In the genomic region with DNA sequence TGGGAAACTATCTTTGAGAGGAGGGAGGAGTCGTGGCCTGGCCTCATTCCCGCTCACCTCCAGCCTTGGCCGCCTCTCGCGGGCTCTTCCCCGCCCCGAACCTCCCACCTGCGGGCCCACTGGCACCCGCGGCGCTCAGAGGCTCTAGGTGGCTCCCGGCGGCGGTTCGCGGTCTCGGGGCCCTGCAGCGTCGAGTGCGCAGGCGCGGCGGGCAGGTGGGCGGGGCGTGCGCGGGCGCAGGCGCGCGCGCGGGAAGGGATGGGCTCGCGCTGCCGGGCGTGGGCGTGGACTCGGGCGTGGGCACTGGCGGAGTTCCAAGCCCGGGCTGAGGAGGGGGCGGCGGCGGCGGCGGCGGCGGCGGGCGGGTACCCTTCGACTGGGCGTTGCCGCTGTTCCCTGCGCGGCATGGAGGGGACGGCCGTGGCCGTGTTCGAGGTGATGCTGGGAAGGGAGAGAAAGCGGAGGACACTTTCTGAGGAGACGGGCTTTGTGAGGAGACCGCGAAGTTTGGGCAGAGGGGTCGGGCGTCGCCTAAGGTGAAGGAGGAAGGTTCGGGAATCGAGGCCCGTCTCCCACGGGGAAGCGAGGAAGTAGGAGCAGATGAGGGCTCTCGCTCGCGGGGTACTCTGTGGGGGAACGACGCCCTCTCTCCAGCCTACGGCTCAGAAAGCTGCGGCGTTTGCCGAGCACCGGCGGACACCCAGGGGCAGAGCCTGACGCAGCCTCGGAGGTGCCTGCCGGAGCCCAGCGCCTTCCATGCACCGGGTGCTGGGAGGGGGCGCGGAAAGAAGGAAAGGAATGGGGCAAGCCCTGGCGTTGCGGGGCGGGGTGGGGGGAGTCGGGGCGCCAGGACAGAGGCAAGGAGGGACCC, we compare ENCODE assay signal across 1 cellular context.
TF ChIP-seq lines count a peak whose summit lies in the region.

No MANE protein-coding gene starts in this region.

TF ChIP-seq in HepG2, 621 proteins besides CTCF, POLR2A, EP300 and RAD21 (continued from another document and continues in another):
- TF ChIP-seq, protein P1, sequence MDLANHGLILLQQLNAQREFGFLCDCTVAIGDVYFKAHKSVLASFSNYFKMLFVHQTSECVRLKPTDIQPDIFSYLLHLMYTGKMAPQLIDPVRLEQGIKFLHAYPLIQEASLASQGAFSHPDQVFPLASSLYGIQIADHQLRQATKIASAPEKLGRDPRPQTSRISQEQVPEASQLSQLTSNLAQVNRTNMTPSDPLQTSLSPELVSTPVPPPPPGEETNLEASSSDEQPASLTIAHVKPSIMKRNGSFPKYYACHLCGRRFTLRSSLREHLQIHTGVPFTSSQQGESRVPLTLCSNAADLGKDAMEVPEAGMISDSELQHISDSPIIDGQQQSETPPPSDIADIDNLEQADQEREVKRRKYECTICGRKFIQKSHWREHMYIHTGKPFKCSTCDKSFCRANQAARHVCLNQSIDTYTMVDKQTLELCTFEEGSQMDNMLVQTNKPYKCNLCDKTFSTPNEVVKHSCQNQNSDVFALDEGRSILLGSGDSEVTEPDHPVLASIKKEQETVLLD (CRISPR knock-in tag; IDR thresholded peaks at IDR 0.05; ENCODE audit: low read depth) = peak; percentile 47; the same call in 1 of the 2 replicates
- TF ChIP-seq ZNF607 (CRISPR knock-in tag; IDR thresholded peaks at IDR 0.05; ENCODE audit: borderline replicate concordance) (peak; percentile 66; the same call in 1 of the 2 replicates), NFKBIZ (CRISPR knock-in tag; IDR thresholded peaks at IDR 0.05) (no peak), ZNF773 (CRISPR knock-in tag; IDR thresholded peaks at IDR 0.05; ENCODE audit: borderline replicate concordance) (no peak), RFX5 (IDR thresholded peaks at IDR 0.05; ENCODE audit: low read depth, low read length) (no peak), AGO1 (IDR thresholded peaks at IDR 0.05; ENCODE audit: low read depth, low read length, poor library complexity, severe bottlenecking) (no peak), ZNF749 (CRISPR knock-in tag; IDR thresholded peaks at IDR 0.05; ENCODE audit: borderline replicate concordance) (no peak), ZFP62 (CRISPR knock-in tag; IDR thresholded peaks at IDR 0.05) (no peak), SMC3 (IDR thresholded peaks at IDR 0.05; ENCODE audit: low read length) (no peak), ZNF777 (CRISPR knock-in tag; IDR thresholded peaks at IDR 0.05) (peak; percentile 82), IKZF4 (CRISPR knock-in tag; IDR thresholded peaks at IDR 0.05; ENCODE audit: borderline replicate concordance, low read depth, not compliant biosample characterization) (peak; percentile 70), ZSCAN20 (CRISPR knock-in tag; IDR thresholded peaks at IDR 0.05; ENCODE audit: borderline replicate concordance) (no peak), ZNF350 (CRISPR knock-in tag; IDR thresholded peaks at IDR 0.05; ENCODE audit: borderline replicate concordance, low read depth) (no peak), JUND (CRISPR knock-in tag; IDR thresholded peaks at IDR 0.05) (no peak), JDP2 (CRISPR knock-in tag; IDR thresholded peaks at IDR 0.05; ENCODE audit: borderline replicate concordance) (no peak), MBD4 (IDR thresholded peaks at IDR 0.05; ENCODE audit: borderline replicate concordance, low read length) (no peak), HDAC6 (IDR thresholded peaks at IDR 0.05; ENCODE audit: low read depth, low read length) (no peak), NONO (IDR thresholded peaks at IDR 0.05) (no peak), NONO (CRISPR knock-in tag; conservative IDR thresholded peaks at IDR 0.05) (no peak), ZNF775 (CRISPR knock-in tag; IDR thresholded peaks at IDR 0.05; ENCODE audit: borderline replicate concordance) (no peak; the same call in 1 of the 2 replicates), FOXC1 (CRISPR knock-in tag; IDR thresholded peaks at IDR 0.05; ENCODE audit: borderline replicate concordance) (0 out of 2 replicates have a peak, but pooled peaks have one; percentile 43), TCF7 (IDR thresholded peaks at IDR 0.05; ENCODE audit: low read depth) (no peak), HNRNPH1 (optimal IDR thresholded peaks at IDR 0.05; ENCODE audit: low read depth, low read length) (no peak), ZNF230 (CRISPR knock-in tag; IDR thresholded peaks at IDR 0.05) (0 out of 2 replicates have a peak, but pooled peaks have one; percentile 64), ZNF703 (CRISPR knock-in tag; IDR thresholded peaks at IDR 0.05; ENCODE audit: borderline replicate concordance) (no peak), ASH2L (IDR thresholded peaks at IDR 0.05; ENCODE audit: insufficient read length, low read depth, low read length) (peak; percentile 72), CAMTA2 (CRISPR knock-in tag; IDR thresholded peaks at IDR 0.05; ENCODE audit: borderline replicate concordance) (no peak), ZNF878 (CRISPR knock-in tag; IDR thresholded peaks at IDR 0.05) (no peak), ZNF572 (CRISPR knock-in tag; IDR thresholded peaks at IDR 0.05) (no peak), HNF4G (IDR thresholded peaks at IDR 0.05; ENCODE audit: borderline replicate concordance, low read depth, low read length) (no peak), HNF4G (CRISPR knock-in tag; IDR thresholded peaks at IDR 0.05; ENCODE audit: borderline replicate concordance, low read depth) (no peak), TARDBP (CRISPR knock-in tag; IDR thresholded peaks at IDR 0.05) (no peak)
- TF ChIP-seq, protein P2, sequence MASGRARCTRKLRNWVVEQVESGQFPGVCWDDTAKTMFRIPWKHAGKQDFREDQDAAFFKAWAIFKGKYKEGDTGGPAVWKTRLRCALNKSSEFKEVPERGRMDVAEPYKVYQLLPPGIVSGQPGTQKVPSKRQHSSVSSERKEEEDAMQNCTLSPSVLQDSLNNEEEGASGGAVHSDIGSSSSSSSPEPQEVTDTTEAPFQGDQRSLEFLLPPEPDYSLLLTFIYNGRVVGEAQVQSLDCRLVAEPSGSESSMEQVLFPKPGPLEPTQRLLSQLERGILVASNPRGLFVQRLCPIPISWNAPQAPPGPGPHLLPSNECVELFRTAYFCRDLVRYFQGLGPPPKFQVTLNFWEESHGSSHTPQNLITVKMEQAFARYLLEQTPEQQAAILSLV (CRISPR knock-in tag; IDR thresholded peaks at IDR 0.05; ENCODE audit: borderline replicate concordance) = no peak
- TF ChIP-seq, protein P3, sequence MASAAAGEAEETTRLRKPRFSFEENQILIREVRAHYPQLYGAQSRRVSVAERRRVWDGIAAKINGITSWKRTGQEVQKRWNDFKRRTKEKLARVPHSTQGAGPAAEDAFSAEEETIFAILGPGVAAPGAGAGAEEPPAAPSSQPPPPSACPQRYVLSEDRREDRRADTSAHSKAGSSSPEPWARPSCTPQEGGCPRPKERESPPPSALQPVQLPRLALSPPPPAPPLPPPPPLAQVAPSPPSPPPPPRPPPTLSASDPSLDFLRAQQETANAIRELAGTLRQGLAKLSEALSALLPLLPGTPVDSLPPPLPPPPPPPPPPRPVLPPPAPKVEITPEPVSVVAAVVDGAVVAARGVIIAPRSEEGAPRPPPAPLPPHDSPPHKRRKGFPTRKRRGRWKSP (CRISPR knock-in tag; IDR thresholded peaks at IDR 0.05) = no peak
- TF ChIP-seq, protein P4, sequence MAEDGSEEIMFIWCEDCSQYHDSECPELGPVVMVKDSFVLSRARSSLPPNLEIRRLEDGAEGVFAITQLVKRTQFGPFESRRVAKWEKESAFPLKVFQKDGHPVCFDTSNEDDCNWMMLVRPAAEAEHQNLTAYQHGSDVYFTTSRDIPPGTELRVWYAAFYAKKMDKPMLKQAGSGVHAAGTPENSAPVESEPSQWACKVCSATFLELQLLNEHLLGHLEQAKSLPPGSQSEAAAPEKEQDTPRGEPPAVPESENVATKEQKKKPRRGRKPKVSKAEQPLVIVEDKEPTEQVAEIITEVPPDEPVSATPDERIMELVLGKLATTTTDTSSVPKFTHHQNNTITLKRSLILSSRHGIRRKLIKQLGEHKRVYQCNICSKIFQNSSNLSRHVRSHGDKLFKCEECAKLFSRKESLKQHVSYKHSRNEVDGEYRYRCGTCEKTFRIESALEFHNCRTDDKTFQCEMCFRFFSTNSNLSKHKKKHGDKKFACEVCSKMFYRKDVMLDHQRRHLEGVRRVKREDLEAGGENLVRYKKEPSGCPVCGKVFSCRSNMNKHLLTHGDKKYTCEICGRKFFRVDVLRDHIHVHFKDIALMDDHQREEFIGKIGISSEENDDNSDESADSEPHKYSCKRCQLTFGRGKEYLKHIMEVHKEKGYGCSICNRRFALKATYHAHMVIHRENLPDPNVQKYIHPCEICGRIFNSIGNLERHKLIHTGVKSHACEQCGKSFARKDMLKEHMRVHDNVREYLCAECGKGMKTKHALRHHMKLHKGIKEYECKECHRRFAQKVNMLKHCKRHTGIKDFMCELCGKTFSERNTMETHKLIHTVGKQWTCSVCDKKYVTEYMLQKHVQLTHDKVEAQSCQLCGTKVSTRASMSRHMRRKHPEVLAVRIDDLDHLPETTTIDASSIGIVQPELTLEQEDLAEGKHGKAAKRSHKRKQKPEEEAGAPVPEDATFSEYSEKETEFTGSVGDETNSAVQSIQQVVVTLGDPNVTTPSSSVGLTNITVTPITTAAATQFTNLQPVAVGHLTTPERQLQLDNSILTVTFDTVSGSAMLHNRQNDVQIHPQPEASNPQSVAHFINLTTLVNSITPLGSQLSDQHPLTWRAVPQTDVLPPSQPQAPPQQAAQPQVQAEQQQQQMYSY (CRISPR knock-in tag; IDR thresholded peaks at IDR 0.05) = 0 out of 2 replicates have a peak, but pooled peaks have one; percentile 13
- TF ChIP-seq, protein P5, sequence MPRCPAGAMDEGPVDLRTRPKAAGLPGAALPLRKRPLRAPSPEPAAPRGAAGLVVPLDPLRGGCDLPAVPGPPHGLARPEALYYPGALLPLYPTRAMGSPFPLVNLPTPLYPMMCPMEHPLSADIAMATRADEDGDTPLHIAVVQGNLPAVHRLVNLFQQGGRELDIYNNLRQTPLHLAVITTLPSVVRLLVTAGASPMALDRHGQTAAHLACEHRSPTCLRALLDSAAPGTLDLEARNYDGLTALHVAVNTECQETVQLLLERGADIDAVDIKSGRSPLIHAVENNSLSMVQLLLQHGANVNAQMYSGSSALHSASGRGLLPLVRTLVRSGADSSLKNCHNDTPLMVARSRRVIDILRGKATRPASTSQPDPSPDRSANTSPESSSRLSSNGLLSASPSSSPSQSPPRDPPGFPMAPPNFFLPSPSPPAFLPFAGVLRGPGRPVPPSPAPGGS (CRISPR knock-in tag; IDR thresholded peaks at IDR 0.05) = peak; percentile 81; the same call in 1 of the 2 replicates
- TF ChIP-seq, protein P6, sequence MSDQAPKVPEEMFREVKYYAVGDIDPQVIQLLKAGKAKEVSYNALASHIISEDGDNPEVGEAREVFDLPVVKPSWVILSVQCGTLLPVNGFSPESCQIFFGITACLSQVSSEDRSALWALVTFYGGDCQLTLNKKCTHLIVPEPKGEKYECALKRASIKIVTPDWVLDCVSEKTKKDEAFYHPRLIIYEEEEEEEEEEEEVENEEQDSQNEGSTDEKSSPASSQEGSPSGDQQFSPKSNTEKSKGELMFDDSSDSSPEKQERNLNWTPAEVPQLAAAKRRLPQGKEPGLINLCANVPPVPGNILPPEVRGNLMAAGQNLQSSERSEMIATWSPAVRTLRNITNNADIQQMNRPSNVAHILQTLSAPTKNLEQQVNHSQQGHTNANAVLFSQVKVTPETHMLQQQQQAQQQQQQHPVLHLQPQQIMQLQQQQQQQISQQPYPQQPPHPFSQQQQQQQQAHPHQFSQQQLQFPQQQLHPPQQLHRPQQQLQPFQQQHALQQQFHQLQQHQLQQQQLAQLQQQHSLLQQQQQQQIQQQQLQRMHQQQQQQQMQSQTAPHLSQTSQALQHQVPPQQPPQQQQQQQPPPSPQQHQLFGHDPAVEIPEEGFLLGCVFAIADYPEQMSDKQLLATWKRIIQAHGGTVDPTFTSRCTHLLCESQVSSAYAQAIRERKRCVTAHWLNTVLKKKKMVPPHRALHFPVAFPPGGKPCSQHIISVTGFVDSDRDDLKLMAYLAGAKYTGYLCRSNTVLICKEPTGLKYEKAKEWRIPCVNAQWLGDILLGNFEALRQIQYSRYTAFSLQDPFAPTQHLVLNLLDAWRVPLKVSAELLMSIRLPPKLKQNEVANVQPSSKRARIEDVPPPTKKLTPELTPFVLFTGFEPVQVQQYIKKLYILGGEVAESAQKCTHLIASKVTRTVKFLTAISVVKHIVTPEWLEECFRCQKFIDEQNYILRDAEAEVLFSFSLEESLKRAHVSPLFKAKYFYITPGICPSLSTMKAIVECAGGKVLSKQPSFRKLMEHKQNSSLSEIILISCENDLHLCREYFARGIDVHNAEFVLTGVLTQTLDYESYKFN (CRISPR knock-in tag; conservative IDR thresholded peaks at IDR 0.05) = no peak
- TF ChIP-seq, protein P7, sequence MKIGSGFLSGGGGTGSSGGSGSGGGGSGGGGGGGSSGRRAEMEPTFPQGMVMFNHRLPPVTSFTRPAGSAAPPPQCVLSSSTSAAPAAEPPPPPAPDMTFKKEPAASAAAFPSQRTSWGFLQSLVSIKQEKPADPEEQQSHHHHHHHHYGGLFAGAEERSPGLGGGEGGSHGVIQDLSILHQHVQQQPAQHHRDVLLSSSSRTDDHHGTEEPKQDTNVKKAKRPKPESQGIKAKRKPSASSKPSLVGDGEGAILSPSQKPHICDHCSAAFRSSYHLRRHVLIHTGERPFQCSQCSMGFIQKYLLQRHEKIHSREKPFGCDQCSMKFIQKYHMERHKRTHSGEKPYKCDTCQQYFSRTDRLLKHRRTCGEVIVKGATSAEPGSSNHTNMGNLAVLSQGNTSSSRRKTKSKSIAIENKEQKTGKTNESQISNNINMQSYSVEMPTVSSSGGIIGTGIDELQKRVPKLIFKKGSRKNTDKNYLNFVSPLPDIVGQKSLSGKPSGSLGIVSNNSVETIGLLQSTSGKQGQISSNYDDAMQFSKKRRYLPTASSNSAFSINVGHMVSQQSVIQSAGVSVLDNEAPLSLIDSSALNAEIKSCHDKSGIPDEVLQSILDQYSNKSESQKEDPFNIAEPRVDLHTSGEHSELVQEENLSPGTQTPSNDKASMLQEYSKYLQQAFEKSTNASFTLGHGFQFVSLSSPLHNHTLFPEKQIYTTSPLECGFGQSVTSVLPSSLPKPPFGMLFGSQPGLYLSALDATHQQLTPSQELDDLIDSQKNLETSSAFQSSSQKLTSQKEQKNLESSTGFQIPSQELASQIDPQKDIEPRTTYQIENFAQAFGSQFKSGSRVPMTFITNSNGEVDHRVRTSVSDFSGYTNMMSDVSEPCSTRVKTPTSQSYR (CRISPR knock-in tag; IDR thresholded peaks at IDR 0.05; ENCODE audit: borderline replicate concordance) = no peak
